ENCODE assay signal across 8 cellular contexts in genomic region chr17:79836952-79837887, GRCh38. TPM values are rescaled to one million over a fixed set of nuclear protein-coding genes. Genes with fewer than 3 reads are reported as not detected.
DNase-seq lines count a peak whose midpoint lies in the region; ATAC-seq and TF ChIP-seq lines count a peak whose summit lies in the region.

No MANE protein-coding gene starts in this region.

- no peaks in the 10 kb centered on the region for H3F3A ChIP-seq in OCI-LY1 (ENCODE audit: insufficient read depth, low read length)

- peak overlapping the region; percentile 73 for H3K4me3 ChIP-seq in OCI-LY1 (ENCODE audit: low read depth, low read length, poor library complexity, severe bottlenecking)
- H3K4me3 ChIP-seq in body of pancreas, result peak overlapping the region; percentile 8 to 93

- H3K27ac ChIP-seq in OCI-LY1 (ENCODE audit: low read depth, low read length, poor library complexity, severe bottlenecking), result peak overlapping the region; percentile 90
- peak overlapping the region; percentile 59 to 98 (median 96) for H3K27ac ChIP-seq in body of pancreas

- no peak for TF ChIP-seq CTCF in OCI-LY1 (IDR thresholded peaks at IDR 0.05; ENCODE audit: low read length)
- peak in 6 of 7 experiments; percentile 20 to 64 (median 52) for TF ChIP-seq CTCF in body of pancreas (IDR thresholded peaks at IDR 0.05)

- peaks cover 41% of the 10 kb centered on the region for H3K36me3 ChIP-seq in OCI-LY1 (ENCODE audit: insufficient read depth, low read length)
- H3K36me3 ChIP-seq in body of pancreas (replicated peaks in 1 of 2; ENCODE audit: insufficient read depth in 1 of 2, low read depth in 2 of 2), result peaks cover 0 to 1% of the 10 kb centered on the region in 2 donors

- H3K4me1 ChIP-seq in OCI-LY1 (ENCODE audit: insufficient read depth, low read length, severe bottlenecking), result peaks cover 22% of the 10 kb centered on the region
- H3K4me1 ChIP-seq in body of pancreas, result peaks cover 78% of the 10 kb centered on the region

- no peaks in the 10 kb centered on the region for H3K9me2 ChIP-seq in OCI-LY1 (ENCODE audit: low read depth, low read length)

- H3K27me3 ChIP-seq in OCI-LY1 (ENCODE audit: insufficient read depth, low read length), result no peaks in the 10 kb centered on the region
- H3K27me3 ChIP-seq in body of pancreas, result peaks cover 0 to 23% of the 10 kb centered on the region in 2 donors

- WGBS in body of pancreas, 2 donors, result 6 to 14% methylated on average over 18 to 40 of the region's 41 CpGs

- peak; percentile 58 for DNase-seq in COLO668 (lab: John Stamatoyannopoulos, UW; ENCODE audit: unreplicated experiment)
- DNase-seq in body of pancreas, result peak; percentile 92 to 96 (median 96)
- DNase-seq in islet precursor cell, result peak; percentile 76
- peak; percentile 45 to 61 for DNase-seq in stimulated activated CD8-positive, alpha-beta memory T cell treated with anti-CD3 and anti-CD28 coated beads, Interleukin-15, amount 100 ng/mL, for 48 hours (ENCODE audit: low read depth in 2 of 2)
- no peak for DNase-seq in NCI-H82 treated with DMSO at 0.1 percent for 48 hours (lab: John Stamatoyannopoulos, UW; ENCODE audit: unreplicated experiment)

- no peaks in the 10 kb centered on the region; the same call in 1 of the 2 replicates for H3K79me2 ChIP-seq in OCI-LY1 (ENCODE audit: insufficient read depth, low read length)

- peak; percentile 35 to 65 (median 59) for TF ChIP-seq POLR2A in body of pancreas (IDR thresholded peaks at IDR 0.05)

- no peak overlapping the region for H2AFZ ChIP-seq in OCI-LY1 (ENCODE audit: low read length)

- no peaks in the 10 kb centered on the region for H4K20me1 ChIP-seq in OCI-LY1 (ENCODE audit: insufficient read depth, low read length)

- intact Hi-C loops in body of pancreas (cut with DNase I), result no loop called here

- H3K4me2 ChIP-seq in OCI-LY1 (ENCODE audit: low read length), result peak overlapping the region; percentile 68

- H3K9ac ChIP-seq in OCI-LY1 (ENCODE audit: low read length), result peak overlapping the region; percentile 74

- H3K9me3 ChIP-seq in OCI-LY1 (ENCODE audit: low read length) (no peaks in the 10 kb centered on the region), body of pancreas (no peaks in the 10 kb centered on the region)

- ATAC-seq in GM21576 (IDR thresholded peaks at IDR 0.05; ENCODE audit: unreplicated experiment), result peak; percentile 26
- ATAC-seq in body of pancreas, result peak; percentile 59
- ATAC-seq in GM21786 (IDR thresholded peaks at IDR 0.05; ENCODE audit: unreplicated experiment), result no peak

RNA-seq across cellular contexts. Expression of gene CBX4, which starts 2.0 kb away (rescaled TPM):
- 10 to 100 TPM; 15.6 to 17.8 TPM for total RNA-seq in body of pancreas

RNA-seq across cellular contexts. Expression of gene CBX8, which starts 40.3 kb away (rescaled TPM):
- 1 to 10 TPM; 1.6 to 1.8 TPM for total RNA-seq in body of pancreas

RNA-seq across cellular contexts. Expression of gene CBX2, which starts 59.3 kb away (rescaled TPM):
- 1 to 10 TPM; 1.6 to 2.0 TPM for total RNA-seq in body of pancreas
